In genomic region chr14:22176930-22177329, GRCh38 we compare ENCODE assay signal across 28 cellular contexts.
DNase-seq lines count a peak whose midpoint lies in the region; ATAC-seq and TF ChIP-seq lines count a peak whose summit lies in the region.
"Had no signal": no experiment of that assay in that cellular context is flagged by ENCODE, and none has a peak within 500 bp of the region (broad histone marks: within the 10 kb centered on the region; RNA-seq: fewer than 3 reads in every experiment).

No MANE protein-coding gene starts in this region.

- H3K4me1 ChIP-seq in thymus (ENCODE audit: control insufficient read depth, insufficient read depth, low read length), result peaks cover 19% of the 10 kb centered on the region
- H3K4me1 ChIP-seq: gastrocnemius medialis had no signal

- intact Hi-C loops in left ventricle myocardium superior (cut with micrococcal nuclease), result no loop called here
- intact Hi-C loops in Right ventricle myocardium inferior (cut with DNase I), result no loop called here

- peak overlapping the region; percentile 38 for H3K27ac Mint-ChIP-seq in endothelial cell (ENCODE audit: unreplicated experiment)
- H3K27ac Mint-ChIP-seq: progenitor cell of endocrine pancreas; stimulated activated memory B cell treated with anti-CD40 and anti-IgM and Interleukin-4, amounts not matched to agents 10 μg/mL and 1 μg/mL and 100 μg/mL, for 72 hours; T-helper 17 cell had no signal

- H3K36me3 ChIP-seq in thymus (ENCODE audit: control insufficient read depth, insufficient read depth), result no peaks in the 10 kb centered on the region
- H3K36me3 ChIP-seq: gastrocnemius medialis, thoracic aorta had no signal

- DNase-seq in activated CD4-positive, CD25-positive, alpha-beta regulatory T cell (lab: John Stamatoyannopoulos, UW), result no peak
- DNase-seq in left ventricle myocardium superior (no peak), Right ventricle myocardium inferior (ENCODE audit: missing footprints) (no peak), endothelial cell (ENCODE audit: low spot score) (no peak), substantia nigra (lab: John Stamatoyannopoulos, UW) (no peak)
- no peak for DNase-seq in central memory CD4-positive, alpha-beta T cell
- DNase-seq: activated CD4-positive, alpha-beta T cell treated with anti-CD3 and anti-CD28 coated beads for 48 hours; caudate nucleus; DMS79; gastrocnemius medialis; GF-D8; hippocampal formation; KBM-7; NCI-H1436 treated with DMSO at 0.1 percent for 48 hours; SK-N-SH; stimulated activated CD4-positive, alpha-beta T cell treated with anti-CD3 and anti-CD28 coated beads, Interleukin-12 subunit alpha, Interleukin-12 subunit beta, amount 100 ng/mL, for 4 hours; stimulated activated CD4-positive, alpha-beta T cell treated with anti-CD3 and anti-CD28 coated beads, Interleukin-4, amount 100 ng/mL, for 24 hours; T-helper 17 cell had no signal

- no peaks in the 10 kb centered on the region for H3K9me3 ChIP-seq in thymus (ENCODE audit: control insufficient read depth)
- H3K9me3 ChIP-seq: gastrocnemius medialis, SK-N-SH, thoracic aorta had no signal

- no peaks in the 10 kb centered on the region for H3K27me3 Mint-ChIP-seq in endothelial cell (ENCODE audit: unreplicated experiment)
- H3K27me3 Mint-ChIP-seq: progenitor cell of endocrine pancreas, T-helper 17 cell had no signal

- no peak overlapping the region for H3K4me3 Mint-ChIP-seq in endothelial cell (ENCODE audit: unreplicated experiment)
- H3K4me3 Mint-ChIP-seq: stimulated activated memory B cell treated with anti-CD40 and anti-IgM and Interleukin-4, amounts not matched to agents 10 μg/mL and 1 μg/mL and 100 μg/mL, for 72 hours had no signal

- H3K4me3 ChIP-seq in thymus (ENCODE audit: low read length), result no peak overlapping the region
- H3K4me3 ChIP-seq: gastrocnemius medialis, thoracic aorta had no signal

- H3K36me3 Mint-ChIP-seq in endothelial cell (ENCODE audit: low read depth, unreplicated experiment), result no peaks in the 10 kb centered on the region
- H3K36me3 Mint-ChIP-seq: stimulated activated memory B cell treated with anti-CD40 and anti-IgM and Interleukin-4, amounts not matched to agents 10 μg/mL and 1 μg/mL and 100 μg/mL, for 72 hours had no signal

- WGBS in thymus, result 30% methylated on average over 1 of the region's 1 CpG

- ATAC-seq in activated CD4-positive, CD25-positive, alpha-beta regulatory T cell treated with anti-CD3 and anti-CD28 coated beads, Interleukin-2, amount 50 U/mL, for 24 hours, result peak; percentile 25 to 45
- ATAC-seq in left ventricle myocardium superior, result peak; percentile 31
- no peak for ATAC-seq in Right ventricle myocardium inferior
- ATAC-seq: gastrocnemius medialis; left lobe of liver; sciatic nerve; stimulated activated memory B cell treated with anti-CD40 and anti-IgM and Interleukin-4, amounts not matched to agents 10 μg/mL and 1 μg/mL and 100 μg/mL, for 72 hours; T-helper 17 cell had no signal

- no peaks in the 10 kb centered on the region for H3K9me3 Mint-ChIP-seq in endothelial cell (ENCODE audit: unreplicated experiment)
- H3K9me3 Mint-ChIP-seq: stimulated activated memory B cell treated with anti-CD40 and anti-IgM and Interleukin-4, amounts not matched to agents 10 μg/mL and 1 μg/mL and 100 μg/mL, for 72 hours had no signal

- H3K4me1 Mint-ChIP-seq in endothelial cell (ENCODE audit: unreplicated experiment), result peaks cover 30% of the 10 kb centered on the region

- no peaks in the 10 kb centered on the region for H3K27me3 ChIP-seq in thymus (ENCODE audit: control insufficient read depth, insufficient read depth)
- H3K27me3 ChIP-seq: gastrocnemius medialis had no signal

- no peak for TF ChIP-seq CTCF in endothelial cell (IDR thresholded peaks at IDR 0.05; ENCODE audit: unreplicated experiment)

- H3K27ac ChIP-seq in thymus (ENCODE audit: low read depth) (peak overlapping the region; percentile 40), substantia nigra (ENCODE audit: low read depth, low read length, poor library complexity, severe bottlenecking) (no peak overlapping the region)
- H3K27ac ChIP-seq: 22Rv1, C4-2B, gastrocnemius medialis, RWPE1, thoracic aorta had no signal
